ENCODE assay signal across 8 cellular contexts in the genomic region with DNA sequence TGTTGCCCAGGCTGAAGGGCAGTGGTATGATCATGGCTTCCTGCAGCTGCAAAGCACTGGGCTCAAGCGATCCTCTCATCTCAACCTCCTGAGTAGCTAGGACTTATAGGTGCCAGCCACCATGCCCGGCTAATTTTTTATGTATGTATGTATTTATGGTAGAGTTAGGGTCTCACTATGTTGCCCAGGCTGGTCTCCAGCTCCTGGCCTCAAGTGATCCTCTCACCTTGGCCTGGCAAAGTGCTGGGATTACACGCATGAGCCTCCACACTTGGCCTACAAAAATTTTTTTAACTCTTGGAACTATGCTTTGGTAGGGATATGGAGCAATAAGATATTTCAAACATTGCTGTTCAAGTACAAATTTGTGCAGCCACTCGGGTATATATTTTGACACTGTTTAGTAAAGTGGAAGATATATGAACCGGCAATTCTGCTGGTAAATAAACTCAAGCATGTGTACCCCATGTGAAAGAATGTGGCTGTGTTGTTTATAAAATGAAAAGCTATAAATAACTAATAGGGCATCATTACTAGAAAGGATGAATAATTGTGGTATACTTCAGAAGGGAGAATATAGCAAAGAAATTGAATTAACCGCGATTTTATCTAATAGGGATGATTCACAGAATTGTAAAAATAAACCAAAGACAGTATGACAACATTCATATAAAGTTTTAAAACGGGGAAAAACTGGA. TPM values are rescaled to one million over a fixed set of nuclear protein-coding genes. Genes with fewer than 3 reads are reported as not detected.
DNase-seq lines count a peak whose midpoint lies in the region; FAIRE-seq and TF ChIP-seq lines count a peak whose summit lies in the region.

No MANE protein-coding gene starts in this region.

- H2AFZ ChIP-seq in neural progenitor cell (replicated peaks): no peak overlapping the region

- DNase-seq in CD14-positive monocyte (ENCODE audit: low spot score) (no peak), NAMALWA (ENCODE audit: low spot score) (peak; percentile 26), neural progenitor cell (ENCODE audit: low spot score) (no peak), NCI-H524 treated with DMSO at 0.1 percent for 48 hours (lab: John Stamatoyannopoulos, UW) (no peak), NCI-H345 treated with DMSO at 0.1 percent for 48 hours (lab: John Stamatoyannopoulos, UW; ENCODE audit: unreplicated experiment) (no peak), D721Med (ENCODE audit: insufficient read length, low spot score) (no peak), ACHN (no peak)

- peak overlapping the region; percentile 95 for H3K9ac ChIP-seq in neural progenitor cell

- in situ Hi-C loops in ACHN (cut with HindIII; ENCODE audit: low pct_ligation_motif_present, low pct_unique_long_range_greater_than_20kb, low sequenced_read_pairs): no loop called here

- H3K27ac ChIP-seq in ectodermal cell (ENCODE audit: insufficient read depth, low read depth, low read length, poor library complexity, severe bottlenecking) (no peak overlapping the region), neural progenitor cell (no peak overlapping the region)

- no peaks in the 10 kb centered on the region for H4K20me1 ChIP-seq in neural progenitor cell (ENCODE audit: low read depth)

- H3K4me3 ChIP-seq in ectodermal cell (ENCODE audit: insufficient read depth, low read depth, low read length): peak overlapping the region; percentile 98
- peak overlapping the region; percentile 90 for H3K4me3 ChIP-seq in neural progenitor cell

- H3F3A ChIP-seq in neural progenitor cell (ENCODE audit: low read depth): no peaks in the 10 kb centered on the region

- H3K4me1 Mint-ChIP-seq in CD14-positive monocyte (peaks cover 19% of the 10 kb centered on the region), neural progenitor cell (peaks cover 10% of the 10 kb centered on the region)

- intact Hi-C loops in CD14-positive monocyte (cut with micrococcal nuclease): loop anchor here in 1 of 2 donors (2.0 to 10.0 kb wide), 3 partner anchors 41 to 367 kb away; a partner anchor contains a TSS

- no peak for FAIRE-seq in D721Med (lab: Jason Lieb, UNC)

- H3K79me2 ChIP-seq in neural progenitor cell (ENCODE audit: low read depth): peaks cover 54% of the 10 kb centered on the region

- H3K27ac Mint-ChIP-seq in CD14-positive monocyte: peak overlapping the region in 1 of 7 donors; percentile 99
- H3K27ac Mint-ChIP-seq in neural progenitor cell: no peak overlapping the region

- peak overlapping the region; percentile 99 for H3K4me3 Mint-ChIP-seq in CD14-positive monocyte
- H3K4me3 Mint-ChIP-seq in neural progenitor cell: peak overlapping the region; percentile 98

- 80 to 91% methylated on average over 5 to 8 of the region's 8 CpGs for WGBS in ectodermal cell, 2 experiments

- no peaks in the 10 kb centered on the region for H3K36me3 ChIP-seq in ectodermal cell (ENCODE audit: control insufficient read depth, insufficient read depth, low read length)
- H3K36me3 ChIP-seq in neural progenitor cell: no peaks in the 10 kb centered on the region

- no peaks in the 10 kb centered on the region for H3K27me3 ChIP-seq in ectodermal cell (ENCODE audit: control insufficient read depth, insufficient read depth, low read length, poor library complexity, severe bottlenecking)
- no peaks in the 10 kb centered on the region for H3K27me3 ChIP-seq in neural progenitor cell

- peak overlapping the region; percentile 91 for H3K4me2 ChIP-seq in neural progenitor cell

- no peaks in the 10 kb centered on the region for H3K9me3 ChIP-seq in ectodermal cell (ENCODE audit: control insufficient read depth, low read length)
- no peaks in the 10 kb centered on the region for H3K9me3 ChIP-seq in neural progenitor cell (ENCODE audit: low read depth)

- TF ChIP-seq CTCF in CD14-positive monocyte (IDR thresholded peaks at IDR 0.05) (no peak), neural progenitor cell (IDR thresholded peaks at IDR 0.05) (no peak), D721Med (IDR thresholded peaks at IDR 0.05; ENCODE audit: insufficient read depth, missing control alignments) (no peak)

- H3K4me1 ChIP-seq in ectodermal cell (ENCODE audit: control insufficient read depth, insufficient read depth, low read length) (no peaks in the 10 kb centered on the region), neural progenitor cell (peaks cover 6% of the 10 kb centered on the region)

- H3K9me3 Mint-ChIP-seq in CD14-positive monocyte: peaks cover 25 to 76% (median 63%) of the 10 kb centered on the region in 7 donors
- peaks cover 73% of the 10 kb centered on the region for H3K9me3 Mint-ChIP-seq in neural progenitor cell

- H3K36me3 Mint-ChIP-seq in CD14-positive monocyte (peaks cover 6 to 8% of the 10 kb centered on the region in 2 donors), neural progenitor cell (peaks cover 42% of the 10 kb centered on the region)

- no peaks in the 10 kb centered on the region for H3K27me3 Mint-ChIP-seq in CD14-positive monocyte (ENCODE audit: low read depth in 3 of 3)
- peaks cover 7% of the 10 kb centered on the region for H3K27me3 Mint-ChIP-seq in neural progenitor cell (ENCODE audit: insufficient read depth, low read depth)

RNA-seq across cellular contexts. Expression of a gene that starts 1.1 kb away (rescaled TPM):
- polyA plus RNA-seq in CD14-positive monocyte: 1 to 10 TPM; 3.6 to 3.9 TPM
- polyA plus RNA-seq in ectodermal cell (2013, experiment 1 of 4): 20.0 TPM
- 21.2 TPM for polyA plus RNA-seq in ectodermal cell (2013, experiment 2 of 4)
- 14.7 TPM for polyA plus RNA-seq in ectodermal cell (2013, experiment 3 of 4)
- polyA plus RNA-seq in ectodermal cell (2013, experiment 4 of 4): 16.9 TPM
- total RNA-seq in neural progenitor cell (ENCODE audit: low replicate concordance): 16.8 and 29.5 TPM in 2 replicates

RNA-seq across cellular contexts. Expression of a gene that starts 39.8 kb away (rescaled TPM):
- polyA plus RNA-seq in CD14-positive monocyte: 1 to 10 TPM; 1.2 to 2.1 TPM
- polyA plus RNA-seq in ectodermal cell (2013, experiment 1 of 4): 29.6 TPM
- polyA plus RNA-seq in ectodermal cell (2013, experiment 2 of 4): 40.2 TPM
- 29.2 TPM for polyA plus RNA-seq in ectodermal cell (2013, experiment 3 of 4)
- 32.3 TPM for polyA plus RNA-seq in ectodermal cell (2013, experiment 4 of 4)
- 55.9 and 67.7 TPM in 2 replicates for total RNA-seq in neural progenitor cell (ENCODE audit: low replicate concordance)
